Comparison of ENCODE assay signal across 21 cellular contexts in genomic region chr20:37266940-37267683, GRCh38. TPM values are rescaled to one million over a fixed set of nuclear protein-coding genes. Genes with fewer than 3 reads are reported as not detected.
"Had no signal": no experiment of that assay in that cellular context is flagged by ENCODE, and none has a peak within 500 bp of the region (broad histone marks: within the 10 kb centered on the region; RNA-seq: fewer than 3 reads in every experiment).

No MANE protein-coding gene starts in this region.

- H3K27ac Mint-ChIP-seq: activated naive CD8-positive, alpha-beta T cell treated with anti-CD3 and anti-CD28 coated beads, Interleukin-2, amount 50 U/mL, for 24 hours; activated T-helper 17 cell treated with anti-CD3 and anti-CD28 coated beads, Interleukin-2, amount 50 U/mL, for 72 hours; immature natural killer cell; nephron had no signal

- H3K36me3 Mint-ChIP-seq: immature natural killer cell had no signal

- ATAC-seq: activated CD4-positive, CD25-positive, alpha-beta regulatory T cell treated with anti-CD3 and anti-CD28 coated beads, Interleukin-2, amount 50 U/mL, for 24 hours; activated naive CD8-positive, alpha-beta T cell treated with anti-CD3 and anti-CD28 coated beads, Interleukin-2, amount 50 U/mL, for 24 hours; activated T-helper 17 cell treated with anti-CD3 and anti-CD28 coated beads, Interleukin-2, amount 50 U/mL, for 72 hours; left cardiac atrium; lower lobe of right lung; upper lobe of right lung had no signal

- H3K9me3 ChIP-seq: ascending aorta, esophagus squamous epithelium, lower lobe of right lung, ovary, sigmoid colon, stomach, testis, upper lobe of right lung had no signal

- H3K36me3 ChIP-seq: ascending aorta, cardiac muscle cell, esophagus squamous epithelium, lower lobe of right lung, ovary, sigmoid colon, stomach, upper lobe of right lung had no signal

- H3K27ac ChIP-seq: ascending aorta, cardiac muscle cell, esophagus squamous epithelium, lower lobe of right lung, ovary, sigmoid colon, stomach, testis, upper lobe of right lung had no signal

- H3K4me3 ChIP-seq: ascending aorta, cardiac muscle cell, esophagus squamous epithelium, lower lobe of right lung, ovary, sigmoid colon, stomach, testis, upper lobe of right lung had no signal

- H3K4me1 Mint-ChIP-seq: activated T-helper 17 cell treated with anti-CD3 and anti-CD28 coated beads, Interleukin-2, amount 50 U/mL, for 72 hours had no signal

- H3K27me3 ChIP-seq: ascending aorta, cardiac muscle cell, esophagus squamous epithelium, ovary, sigmoid colon, stomach, testis had no signal

- H3K9me3 Mint-ChIP-seq: activated naive CD8-positive, alpha-beta T cell treated with anti-CD3 and anti-CD28 coated beads, Interleukin-2, amount 50 U/mL, for 24 hours; activated T-helper 17 cell treated with anti-CD3 and anti-CD28 coated beads, Interleukin-2, amount 50 U/mL, for 72 hours; immature natural killer cell; nephron had no signal

- H3K4me3 Mint-ChIP-seq: activated naive CD8-positive, alpha-beta T cell treated with anti-CD3 and anti-CD28 coated beads, Interleukin-2, amount 50 U/mL, for 24 hours; activated T-helper 17 cell treated with anti-CD3 and anti-CD28 coated beads, Interleukin-2, amount 50 U/mL, for 72 hours; immature natural killer cell; nephron had no signal

- H3K27me3 Mint-ChIP-seq: activated naive CD8-positive, alpha-beta T cell treated with anti-CD3 and anti-CD28 coated beads, Interleukin-2, amount 50 U/mL, for 24 hours had no signal

- H3K4me1 ChIP-seq: ascending aorta, sigmoid colon had no signal

- DNase-seq: activated naive CD4-positive, alpha-beta T cell treated with Interleukin-2 at 50 U/mL for 16 hours; activated naive CD8-positive, alpha-beta T cell treated with anti-CD3 and anti-CD28 coated beads, Interleukin-2, amount 50 U/mL, for 24 hours; esophagus squamous epithelium; glutamatergic neuron; immature natural killer cell; left cardiac atrium; lower lobe of right lung; ovary; sigmoid colon; stimulated activated CD4-positive, alpha-beta T cell treated with anti-CD3 and anti-CD28 coated beads, Interleukin-1b, Interleukin-23, amount 100 ng/mL, for 48 hours; stomach; testis; upper lobe of right lung had no signal

RNA-seq across cellular contexts. Expression of gene GHRH, which starts 5.5 kb away (rescaled TPM):
- total RNA-seq: activated CD8-positive, alpha-beta memory T cell treated with anti-CD3 and anti-CD28 coated beads for 36 hours; activated T-helper 17 cell treated with anti-CD3 and anti-CD28 coated beads, Interleukin-2, amount 50 U/mL, for 72 hours; ascending aorta; esophagus squamous epithelium; fibroblast of villous mesenchyme; lower lobe of right lung; ovary; pulmonary artery endothelial cell; sigmoid colon; stomach; testis; upper lobe of right lung had no signal
- polyA plus RNA-seq: immature natural killer cell, ovary, sigmoid colon, stomach had no signal
